24 cellular contexts compared by ENCODE assay signal in genomic region chr6:123687864-123688263, GRCh38. TPM values are rescaled to one million over a fixed set of nuclear protein-coding genes. Genes with fewer than 3 reads are reported as not detected.
DNase-seq lines count a peak whose midpoint lies in the region; ATAC-seq, FAIRE-seq and TF ChIP-seq lines count a peak whose summit lies in the region.
"Had no signal": no experiment of that assay in that cellular context is flagged by ENCODE, and none has a peak within 500 bp of the region (broad histone marks: within the 10 kb centered on the region; RNA-seq: fewer than 3 reads in every experiment).

No MANE protein-coding gene starts in this region.

- TF ChIP-seq POLR2A in GM12878 (IDR thresholded peaks at IDR 0.05; ENCODE audit: low read depth, low read length) = no peak

- no peaks in the 10 kb centered on the region for H4K20me1 ChIP-seq in GM12878 (ENCODE audit: control insufficient read depth, insufficient read depth)

- RAD21 ChIA-PET in GM12878 (lab: Charles Lee; ENCODE audit: unreplicated experiment) = no interaction called here

- WGBS in GM12878 (ENCODE audit: insufficient coverage, insufficient replicate concordance, low lambda C conversion rate, missing lambda C conversion rate) = 0% methylated on average over 1 of the region's 1 CpG

- no peaks in the 10 kb centered on the region for H3K79me2 ChIP-seq in GM12878 (ENCODE audit: control insufficient read depth, insufficient read depth, low read length)

- no peaks in the 10 kb centered on the region for H3K4me1 Mint-ChIP-seq in osteocyte (ENCODE audit: unreplicated experiment)

- peak; percentile 67 for ATAC-seq in GM18907 (IDR thresholded peaks at IDR 0.05; ENCODE audit: unreplicated experiment)
- peak; percentile 44 for ATAC-seq in HG02798 (IDR thresholded peaks at IDR 0.05; ENCODE audit: poor library complexity, unreplicated experiment)
- ATAC-seq in GM12878 = peak; percentile 25; the same call in 1 of the 3 replicates
- ATAC-seq in left lobe of liver = no peak
- ATAC-seq: A549 had no signal

- no peaks in the 10 kb centered on the region for H3K27me3 ChIP-seq in GM12878 (replicated peaks in 1 of 2; ENCODE audit: control insufficient read depth in 2 of 2, insufficient read depth in 2 of 2, low read length in 1 of 2)

- H3K36me3 ChIP-seq in GM12878 (ENCODE audit: control insufficient read depth in 2 of 2, insufficient read depth in 2 of 2, low read length in 1 of 2) = no peaks in the 10 kb centered on the region
- H3K36me3 ChIP-seq: HAP-1 had no signal

- BruUV-seq in GM12878 (replicated peaks; lab: Mats Ljungman, UMichigan) = no TSS peak

- DNase-seq in GM12865 (ENCODE audit: low read depth) (peak; percentile 9), GM12878 (ENCODE audit: low read depth, low spot score) (no peak), left lobe of liver (ENCODE audit: low spot score) (no peak), NCI-H1417 (lab: John Stamatoyannopoulos, UW) (no peak), ecto neural progenitor cell (ENCODE audit: low spot score) (no peak), osteocyte (ENCODE audit: extremely low spot score, unreplicated experiment) (no peak)
- DNase-seq: AML-193; Caco-2; CD4-positive, alpha-beta T cell; GM23248 had no signal

- CTCF ChIA-PET in GM12878 (lab: Yijun Ruan, JAX) = interaction anchor here (0.6 to 1.9 kb wide), 3 partner anchors 11 to 57 kb away, joined by 3 to 6 read pairs (median 3); no protein-coding TSS in a partner anchor

- in situ Hi-C loops in GM12878 (cut with MboI) = no loop called here

- POLR2A ChIA-PET in GM12878 (lab: Charles Lee) = interaction anchor here (0.5 kb wide), 1 partner anchor 51 kb away, joined by 3 read pairs; no protein-coding TSS in a partner anchor

- no peak overlapping the region for H3K4me2 ChIP-seq in GM12878 (ENCODE audit: control insufficient read depth, insufficient read depth)
- H3K4me2 ChIP-seq: A549, KMS-11 had no signal

- no peak overlapping the region for H3K27ac ChIP-seq in GM12878 (ENCODE audit: control insufficient read depth, insufficient read depth)
- H3K27ac ChIP-seq: 22Rv1, A549, C4-2B, GM23248, HL-60, KMS-11 had no signal

- TF ChIP-seq EP300 in GM12878 (IDR thresholded peaks at IDR 0.05; ENCODE audit: borderline replicate concordance in 1 of 2, control insufficient read depth in 1 of 2, low read depth in 2 of 2, low read length in 2 of 2) = no peak

- TF ChIP-seq RAD21 in GM12878 (IDR thresholded peaks at IDR 0.05; ENCODE audit: insufficient read depth, low read depth, low read length) = no peak

- H2AFZ ChIP-seq in GM12878 (ENCODE audit: control insufficient read depth, low read depth, low read length) = no peak overlapping the region
- H2AFZ ChIP-seq: GM23248 had no signal

- SMC1A ChIA-PET in GM12878 (lab: Charles Lee; ENCODE audit: uncharacterized antibody, unreplicated experiment) = interaction anchor here (1.1 kb wide), 1 partner anchor 53 kb away, joined by 3 read pairs; no protein-coding TSS in a partner anchor

- no peak overlapping the region for H3K9ac ChIP-seq in GM12878 (ENCODE audit: control insufficient read depth, insufficient read depth, low read length)
- H3K9ac ChIP-seq: GM23248, KMS-11 had no signal

- H3K4me1 ChIP-seq in GM12878 (ENCODE audit: control insufficient read depth, insufficient read depth, low read length) = no peaks in the 10 kb centered on the region
- H3K4me1 ChIP-seq: A549, Caco-2, HAP-1 had no signal

- H3K27ac Mint-ChIP-seq in osteocyte (ENCODE audit: unreplicated experiment) = no peak overlapping the region
- H3K27ac Mint-ChIP-seq: CD4-positive, alpha-beta T cell had no signal

- no peaks in the 10 kb centered on the region for H3K9me3 ChIP-seq in GM12878 (replicated peaks; ENCODE audit: control insufficient read depth, insufficient read depth, low read length)
- H3K9me3 ChIP-seq: A549, Caco-2, HAP-1 had no signal

- no peak for FAIRE-seq in GM12878 (lab: Jason Lieb, UNC)
- FAIRE-seq: A549, D721Med, G401.6, GM18507, GM19239 had no signal

- H3K4me3 ChIP-seq in GM12865 (ENCODE audit: low read depth, low read length) (no peak overlapping the region), GM12878 (no peak overlapping the region)
- H3K4me3 ChIP-seq: A549, GM23248, HAP-1 had no signal

- no peaks in the 10 kb centered on the region for H3K9me3 Mint-ChIP-seq in osteocyte (ENCODE audit: unreplicated experiment)
- H3K9me3 Mint-ChIP-seq: CD4-positive, alpha-beta T cell had no signal

- TF ChIP-seq CTCF in GM12865 (IDR thresholded peaks at IDR 0.05; ENCODE audit: insufficient read depth, low read depth, low read length, missing control alignments) (no peak), GM12878 (IDR thresholded peaks at IDR 0.05 in 2 of 3, conservative IDR thresholded peaks at IDR 0.05 in 1 of 3; ENCODE audit: control insufficient read depth in 2 of 3, extremely low read depth in 1 of 3, insufficient read depth in 1 of 3, low read depth in 3 of 3, low read length in 3 of 3) (no peak), osteocyte (IDR thresholded peaks at IDR 0.05) (no peak)

- intact Hi-C loops in GM12878 (cut with micrococcal nuclease; ENCODE audit: unreplicated experiment) = no loop called here

- H3K36me3 Mint-ChIP-seq in osteocyte (ENCODE audit: unreplicated experiment) = no peaks in the 10 kb centered on the region

- peaks cover 44% of the 10 kb centered on the region for H3K27me3 Mint-ChIP-seq in osteocyte (ENCODE audit: unreplicated experiment)
- H3K27me3 Mint-ChIP-seq: CD4-positive, alpha-beta T cell had no signal

- no peak overlapping the region for H3K4me3 Mint-ChIP-seq in osteocyte (ENCODE audit: unreplicated experiment)
- H3K4me3 Mint-ChIP-seq: CD4-positive, alpha-beta T cell had no signal

TF ChIP-seq in GM12878, 131 proteins besides CTCF, POLR2A, EP300 and RAD21 (continues in another document):
- no peak for TF ChIP-seq ZNF217 (IDR thresholded peaks at IDR 0.05)
- TF ChIP-seq ZNF207 (IDR thresholded peaks at IDR 0.05; ENCODE audit: borderline replicate concordance) = no peak
- TF ChIP-seq CREB1 (IDR thresholded peaks at IDR 0.05; ENCODE audit: low read depth) = no peak
- no peak for TF ChIP-seq NFIC (IDR thresholded peaks at IDR 0.05; ENCODE audit: low read depth, low read length)
- no peak for TF ChIP-seq NR2C1 (IDR thresholded peaks at IDR 0.05)
- no peak for TF ChIP-seq ESRRA (IDR thresholded peaks at IDR 0.05; ENCODE audit: low read length)
- TF ChIP-seq STAT3 (IDR thresholded peaks at IDR 0.05; ENCODE audit: low read depth, low read length) = no peak
- TF ChIP-seq ATF2 (IDR thresholded peaks at IDR 0.05; ENCODE audit: low read length) = no peak
- no peak for TF ChIP-seq CBFB (IDR thresholded peaks at IDR 0.05; ENCODE audit: low read depth)
- TF ChIP-seq, protein P1, sequence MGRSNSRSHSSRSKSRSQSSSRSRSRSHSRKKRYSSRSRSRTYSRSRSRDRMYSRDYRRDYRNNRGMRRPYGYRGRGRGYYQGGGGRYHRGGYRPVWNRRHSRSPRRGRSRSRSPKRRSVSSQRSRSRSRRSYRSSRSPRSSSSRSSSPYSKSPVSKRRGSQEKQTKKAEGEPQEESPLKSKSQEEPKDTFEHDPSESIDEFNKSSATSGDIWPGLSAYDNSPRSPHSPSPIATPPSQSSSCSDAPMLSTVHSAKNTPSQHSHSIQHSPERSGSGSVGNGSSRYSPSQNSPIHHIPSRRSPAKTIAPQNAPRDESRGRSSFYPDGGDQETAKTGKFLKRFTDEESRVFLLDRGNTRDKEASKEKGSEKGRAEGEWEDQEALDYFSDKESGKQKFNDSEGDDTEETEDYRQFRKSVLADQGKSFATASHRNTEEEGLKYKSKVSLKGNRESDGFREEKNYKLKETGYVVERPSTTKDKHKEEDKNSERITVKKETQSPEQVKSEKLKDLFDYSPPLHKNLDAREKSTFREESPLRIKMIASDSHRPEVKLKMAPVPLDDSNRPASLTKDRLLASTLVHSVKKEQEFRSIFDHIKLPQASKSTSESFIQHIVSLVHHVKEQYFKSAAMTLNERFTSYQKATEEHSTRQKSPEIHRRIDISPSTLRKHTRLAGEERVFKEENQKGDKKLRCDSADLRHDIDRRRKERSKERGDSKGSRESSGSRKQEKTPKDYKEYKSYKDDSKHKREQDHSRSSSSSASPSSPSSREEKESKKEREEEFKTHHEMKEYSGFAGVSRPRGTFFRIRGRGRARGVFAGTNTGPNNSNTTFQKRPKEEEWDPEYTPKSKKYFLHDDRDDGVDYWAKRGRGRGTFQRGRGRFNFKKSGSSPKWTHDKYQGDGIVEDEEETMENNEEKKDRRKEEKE (IDR thresholded peaks at IDR 0.05) = no peak
- TF ChIP-seq CHD2 (IDR thresholded peaks at IDR 0.05; ENCODE audit: borderline replicate concordance, low read depth, low read length) = no peak

RNA-seq across cellular contexts. Expression of gene TRDN, which starts 51.1 kb away (rescaled TPM):
- not detected in 2 replicates for total RNA-seq in GM12878 (2013; cell fraction: nucleolus; rRNA removed)
- total RNA-seq in GM12878 (2014; rRNA removed) = not detected in 2 replicates
- not detected in 2 replicates for total RNA-seq in GM12878 (2014; rRNA removed; fragmentation: Illumina TruSeq; extraction: Trizol)
- not detected in 2 replicates for total RNA-seq in GM12878 (2021)
- polyA plus RNA-seq in GM12878 (2011; ENCODE audit: low read depth) = not detected
- polyA plus RNA-seq in GM12878 (2011; rRNA removed) = 0.12 TPM in 1 of 2 replicates, not detected in the other
- polyA plus RNA-seq in GM12878 (2011; cell fraction: cytosol; rRNA removed) = not detected in 2 replicates
- 0.03 TPM in 2 replicates for polyA plus RNA-seq in GM12878 (2011; cell fraction: nucleus; rRNA removed)
- not detected in 2 replicates for polyA plus RNA-seq in GM12878 (2012)
- polyA plus RNA-seq in GM12878 (2014; fragmentation: Illumina TruSeq; extraction: Trizol) = 0.05 TPM in 1 of 2 replicates, not detected in the other
- polyA plus RNA-seq in GM12878 (2014; fragmentation: Nextera tagmentation; extraction: Ambion mirVana) = not detected
- polyA plus RNA-seq in GM12878 (2014; rRNA removed) = not detected in 2 replicates
- polyA plus RNA-seq in GM12878 (2016; fragmentation: Nextera tagmentation; extraction: Ambion mirVana) = not detected
- 0.21 TPM in 1 of 2 replicates, not detected in the other for polyA minus RNA-seq in GM12878 (2011; rRNA and poly(A)+ RNA removed)
- polyA minus RNA-seq in GM12878 (2011; cell fraction: cytosol; rRNA and poly(A)+ RNA removed) = not detected in 2 replicates
- not detected in 2 replicates for polyA minus RNA-seq in GM12878 (2011; cell fraction: nucleus; rRNA and poly(A)+ RNA removed)
- not detected for total RNA-seq in left lobe of liver
- total RNA-seq in osteocyte = not detected in 2 replicates
- total RNA-seq: Caco-2; CD4-positive, alpha-beta T cell; GM23248; HT1080 had no signal
- polyA plus RNA-seq: A549, BJ, GM23248 had no signal
